In genomic region chr16:30737794-30738648, GRCh38 we compare ENCODE assay signal across 18 cellular contexts. TPM values are rescaled to one million over a fixed set of nuclear protein-coding genes. Genes with fewer than 3 reads are reported as not detected.
DNase-seq lines count a peak whose midpoint lies in the region; ATAC-seq and TF ChIP-seq lines count a peak whose summit lies in the region.
"Had no signal": no experiment of that assay in that cellular context is flagged by ENCODE, and none has a peak within 500 bp of the region (broad histone marks: within the 10 kb centered on the region; RNA-seq: fewer than 3 reads in every experiment).

No MANE protein-coding gene starts in this region.

- no peak overlapping the region for H3K4me3 Mint-ChIP-seq in dendritic cell treated with granulocyte-macrophage colony-stimulating factor and Interleukin-4, amounts not matched to agents 40 ng/mL and 50 ng/mL, for 4 days
- no peak overlapping the region for H3K4me3 Mint-ChIP-seq in stimulated activated naive B cell treated with anti-CD40 and anti-IgM and Interleukin-4, amounts not matched to agents 10 μg/mL and 1 μg/mL and 100 μg/mL, for 72 hours
- H3K4me3 Mint-ChIP-seq: B cell; CD4-positive, CD25-positive, alpha-beta regulatory T cell had no signal

- H3K4me2 ChIP-seq in OCI-LY7 (ENCODE audit: low read length) (no peak overlapping the region), PC-9 (no peak overlapping the region)

- peak overlapping the region; percentile 1 for H3K27ac Mint-ChIP-seq in dendritic cell treated with granulocyte-macrophage colony-stimulating factor and Interleukin-4, amounts not matched to agents 40 ng/mL and 50 ng/mL, for 4 days
- peak overlapping the region; percentile 48 for H3K27ac Mint-ChIP-seq in stimulated activated naive B cell treated with anti-CD40 and anti-IgM and Interleukin-4, amounts not matched to agents 10 μg/mL and 1 μg/mL and 100 μg/mL, for 72 hours
- H3K27ac Mint-ChIP-seq: B cell had no signal

- 92 to 95% (median 93%) methylated on average over 19 to 25 of the region's 25 CpGs for WGBS in heart left ventricle, 4 donors

- H4K20me1 ChIP-seq in OCI-LY7 (ENCODE audit: insufficient read depth, low read length) (no peaks in the 10 kb centered on the region), PC-9 (ENCODE audit: insufficient read depth) (0 out of 2 replicates have a peak, but pooled peaks cover 25% of the 10 kb centered on the region)

- no peak for ATAC-seq in heart left ventricle
- ATAC-seq in stimulated activated naive B cell treated with anti-CD40 and anti-IgM and Interleukin-4, amounts not matched to agents 10 μg/mL and 1 μg/mL and 100 μg/mL, for 72 hours (replicated peaks) = no peak
- ATAC-seq: SK-N-SH treated with all-trans-retinoic acid at 6 μM for 48 hours had no signal

- no peak overlapping the region for H2AFZ ChIP-seq in OCI-LY7 (ENCODE audit: low read length)
- no peak overlapping the region for H2AFZ ChIP-seq in PC-9

- H3K27ac ChIP-seq in heart left ventricle = no peak overlapping the region
- no peak overlapping the region for H3K27ac ChIP-seq in OCI-LY7 (ENCODE audit: low read depth, low read length, poor library complexity, severe bottlenecking)
- no peak overlapping the region for H3K27ac ChIP-seq in PC-9

- TF ChIP-seq CTCF in heart left ventricle (IDR thresholded peaks at IDR 0.05) (no peak), OCI-LY7 (conservative IDR thresholded peaks at IDR 0.05; ENCODE audit: low read length) (no peak), PC-9 (conservative IDR thresholded peaks at IDR 0.05) (no peak)

- H3K27me3 Mint-ChIP-seq in dendritic cell treated with granulocyte-macrophage colony-stimulating factor and Interleukin-4, amounts not matched to agents 40 ng/mL and 50 ng/mL, for 4 days = no peaks in the 10 kb centered on the region
- no peaks in the 10 kb centered on the region for H3K27me3 Mint-ChIP-seq in stimulated activated naive B cell treated with anti-CD40 and anti-IgM and Interleukin-4, amounts not matched to agents 10 μg/mL and 1 μg/mL and 100 μg/mL, for 72 hours
- H3K27me3 Mint-ChIP-seq: B cell; CD4-positive, CD25-positive, alpha-beta regulatory T cell had no signal

- H3K9me3 ChIP-seq in heart left ventricle = no peaks in the 10 kb centered on the region
- no peaks in the 10 kb centered on the region for H3K9me3 ChIP-seq in OCI-LY7 (ENCODE audit: low read length)
- no peaks in the 10 kb centered on the region for H3K9me3 ChIP-seq in PC-9 (ENCODE audit: insufficient read depth, low read depth)
- H3K9me3 ChIP-seq: MG63 had no signal

- POLR2A ChIA-PET in OCI-LY7 (lab: Charles Lee) = no interaction called here
- POLR2A ChIA-PET in PC-9 (lab: Charles Lee; ENCODE audit: unreplicated experiment) = no interaction called here

- H3F3A ChIP-seq in PC-9 (ENCODE audit: insufficient read depth, low read depth) = peaks cover 68% of the 10 kb centered on the region

- H3K4me3 ChIP-seq in heart left ventricle (no peak overlapping the region), OCI-LY7 (ENCODE audit: low read depth, low read length, poor library complexity, severe bottlenecking) (no peak overlapping the region), PC-9 (no peak overlapping the region)
- H3K4me3 ChIP-seq: MG63 had no signal

- H3K4me1 ChIP-seq in heart left ventricle = peaks cover 0 to 29% (median 22%) of the 10 kb centered on the region in 12 donors
- H3K4me1 ChIP-seq in OCI-LY7 (ENCODE audit: insufficient read depth, low read length, poor library complexity, severe bottlenecking) = no peaks in the 10 kb centered on the region
- H3K4me1 ChIP-seq in PC-9 (replicated peaks; ENCODE audit: insufficient read depth) = peaks cover 33% of the 10 kb centered on the region

- BruUV-seq in OCI-LY7 (replicated peaks; lab: Mats Ljungman, UMichigan) (TSS peak; percentile 51), PC-9 (replicated peaks; lab: Mats Ljungman, UMichigan) (no TSS peak)

- DNase-seq in cardiac septum (ENCODE audit: low spot score) (peak; percentile 62), heart left ventricle (no peak), OCI-LY7 (ENCODE audit: low spot score) (no peak), PC-9 (no peak), DMS 273 (lab: John Stamatoyannopoulos, UW; ENCODE audit: unreplicated experiment) (no peak)
- DNase-seq in stimulated activated naive B cell treated with anti-CD40 and anti-IgM and Interleukin-4, amounts not matched to agents 10 μg/mL and 1 μg/mL and 100 μg/mL, for 72 hours = no peak
- DNase-seq in activated CD4-positive, CD25-positive, alpha-beta regulatory T cell (lab: John Stamatoyannopoulos, UW) = no peak
- DNase-seq: CD4-positive, CD25-positive, alpha-beta regulatory T cell; DMS79; GOT3; MG63; NCI-H1092 treated with DMSO at 0.1 percent for 48 hours; NCI-H510A treated with DMSO at 0.1 percent for 48 hours; NCI-H82; SHP77 treated with DMSO at 0.1 percent for 48 hours had no signal

- CTCF ChIA-PET in OCI-LY7 (lab: Charles Lee; ENCODE audit: unreplicated experiment) = no interaction called here
- CTCF ChIA-PET in PC-9 (lab: Charles Lee) = no interaction called here

- H3K9me3 Mint-ChIP-seq in dendritic cell treated with granulocyte-macrophage colony-stimulating factor and Interleukin-4, amounts not matched to agents 40 ng/mL and 50 ng/mL, for 4 days = no peaks in the 10 kb centered on the region
- H3K9me3 Mint-ChIP-seq in stimulated activated naive B cell treated with anti-CD40 and anti-IgM and Interleukin-4, amounts not matched to agents 10 μg/mL and 1 μg/mL and 100 μg/mL, for 72 hours = no peaks in the 10 kb centered on the region

- H3K27me3 ChIP-seq in heart left ventricle = no peaks in the 10 kb centered on the region
- no peaks in the 10 kb centered on the region for H3K27me3 ChIP-seq in PC-9 (ENCODE audit: insufficient read depth, low read depth)
- H3K27me3 ChIP-seq: MG63 had no signal

- no peak for TF ChIP-seq POLR2A in heart left ventricle (IDR thresholded peaks at IDR 0.05)

- intact Hi-C loops in cardiac septum (cut with DNase I) (no loop called here), heart left ventricle (cut with DNase I) (no loop called here), OCI-LY7 (cut with micrococcal nuclease; ENCODE audit: unreplicated experiment) (no loop called here), PC-9 (cut with micrococcal nuclease; ENCODE audit: unreplicated experiment) (no loop called here)
- intact Hi-C loops in dendritic cell treated with granulocyte-macrophage colony-stimulating factor and Interleukin-4, amounts not matched to agents 40 ng/mL and 50 ng/mL, for 4 days (cut with micrococcal nuclease) = no loop called here

- no peaks in the 10 kb centered on the region for H3K9me2 ChIP-seq in OCI-LY7 (ENCODE audit: insufficient read depth, low read length)
- no peaks in the 10 kb centered on the region for H3K9me2 ChIP-seq in PC-9 (ENCODE audit: insufficient read depth)

- H3K36me3 ChIP-seq in heart left ventricle (peaks cover 0 to 88% (median 74%) of the 10 kb centered on the region in 9 donors), OCI-LY7 (ENCODE audit: insufficient read depth, low read length) (peaks cover 93% of the 10 kb centered on the region), PC-9 (ENCODE audit: low read depth) (peaks cover 25% of the 10 kb centered on the region)

- H3K79me2 ChIP-seq in OCI-LY7 (ENCODE audit: insufficient read depth, low read depth, low read length) = no peaks in the 10 kb centered on the region
- peaks cover 20% of the 10 kb centered on the region for H3K79me2 ChIP-seq in PC-9 (ENCODE audit: low read depth)

- H3K36me3 Mint-ChIP-seq in dendritic cell treated with granulocyte-macrophage colony-stimulating factor and Interleukin-4, amounts not matched to agents 40 ng/mL and 50 ng/mL, for 4 days (ENCODE audit: low read depth) = peaks cover 100% of the 10 kb centered on the region
- H3K36me3 Mint-ChIP-seq in stimulated activated naive B cell treated with anti-CD40 and anti-IgM and Interleukin-4, amounts not matched to agents 10 μg/mL and 1 μg/mL and 100 μg/mL, for 72 hours = peaks cover 38 to 70% of the 10 kb centered on the region in 2 donors

- peaks cover 18% of the 10 kb centered on the region for H3K4me1 Mint-ChIP-seq in dendritic cell treated with granulocyte-macrophage colony-stimulating factor and Interleukin-4, amounts not matched to agents 40 ng/mL and 50 ng/mL, for 4 days (ENCODE audit: low read depth)
- H3K4me1 Mint-ChIP-seq in stimulated activated naive B cell treated with anti-CD40 and anti-IgM and Interleukin-4, amounts not matched to agents 10 μg/mL and 1 μg/mL and 100 μg/mL, for 72 hours = peaks cover 19 to 37% of the 10 kb centered on the region in 2 donors

RNA-seq across cellular contexts. Expression of gene PHKG2, which starts 10.2 kb away (rescaled TPM):
- total RNA-seq in cardiac septum (13.2 TPM), heart left ventricle (10 to 100 TPM; 13.5 to 26.7 (median 17.9) TPM), OCI-LY7 (2022) (41.9 and 46.5 TPM in 2 replicates), PC-9 (2021) (66.1 and 67.3 TPM in 2 replicates)
- 10 to 100 TPM; 19.5 to 37.7 TPM for polyA plus RNA-seq in heart left ventricle
- total RNA-seq in OCI-LY7 (2014; rRNA removed; shearing (Covaris generic)) = 37.6 and 40.5 TPM in 2 replicates

RNA-seq across cellular contexts. Expression of gene CFAP119, which starts 23.8 kb away (rescaled TPM):
- total RNA-seq in cardiac septum = 1.0 TPM
- 1 to 10 TPM in 4 of 9 donors, under 1 TPM in 5; 0.48 to 1.8 (median 0.95) TPM for total RNA-seq in heart left ventricle
- polyA plus RNA-seq in heart left ventricle = 1 to 10 TPM; 1.4 to 2.1 TPM
- total RNA-seq in OCI-LY7 (2014; rRNA removed; shearing (Covaris generic)) = 20.7 and 27.4 TPM in 2 replicates
- 25.0 and 27.4 TPM in 2 replicates for total RNA-seq in OCI-LY7 (2022)
- total RNA-seq in PC-9 (2021) = 17.9 and 19.9 TPM in 2 replicates

RNA-seq across cellular contexts. Expression of gene RNF40, which starts 24.1 kb away (rescaled TPM):
- 47.9 TPM for total RNA-seq in cardiac septum
- total RNA-seq in heart left ventricle = 10 to 100 TPM; 29.3 to 62.0 (median 50.3) TPM
- polyA plus RNA-seq in heart left ventricle = 10 to 100 TPM; 31.3 to 66.9 TPM
- total RNA-seq in OCI-LY7 (2014; rRNA removed; shearing (Covaris generic)) = 54.8 and 70.5 TPM in 2 replicates
- total RNA-seq in OCI-LY7 (2022) = 108 and 120 TPM in 2 replicates
- 149 and 178 TPM in 2 replicates for total RNA-seq in PC-9 (2021)

RNA-seq across cellular contexts. Expression of gene SRCAP, which starts 39.0 kb away (rescaled TPM):
- 47.8 TPM for total RNA-seq in cardiac septum
- 10 to 100 TPM; 30.2 to 51.2 (median 44.7) TPM for total RNA-seq in heart left ventricle
- polyA plus RNA-seq in heart left ventricle = 10 to 100 TPM; 22.9 to 23.8 TPM
- total RNA-seq in OCI-LY7 (2014; rRNA removed; shearing (Covaris generic)) = 15.6 and 41.8 TPM in 2 replicates
- total RNA-seq in OCI-LY7 (2022) = 92.6 and 93.7 TPM in 2 replicates
- total RNA-seq in PC-9 (2021) = 92.0 and 116 TPM in 2 replicates

RNA-seq across cellular contexts. Expression of gene ZNF629, which starts 49.0 kb away (rescaled TPM):
- total RNA-seq in cardiac septum (22.7 TPM), heart left ventricle (10 to 100 TPM; 14.3 to 30.9 (median 22.7) TPM), OCI-LY7 (2022) (1.0 and 1.1 TPM in 2 replicates), PC-9 (2021) (21.7 and 25.6 TPM in 2 replicates)
- polyA plus RNA-seq in heart left ventricle = 10 to 100 TPM; 11.2 to 14.9 TPM
- total RNA-seq in OCI-LY7 (2014; rRNA removed; shearing (Covaris generic)) = 1.9 and 2.5 TPM in 2 replicates
